In the genomic region with DNA sequence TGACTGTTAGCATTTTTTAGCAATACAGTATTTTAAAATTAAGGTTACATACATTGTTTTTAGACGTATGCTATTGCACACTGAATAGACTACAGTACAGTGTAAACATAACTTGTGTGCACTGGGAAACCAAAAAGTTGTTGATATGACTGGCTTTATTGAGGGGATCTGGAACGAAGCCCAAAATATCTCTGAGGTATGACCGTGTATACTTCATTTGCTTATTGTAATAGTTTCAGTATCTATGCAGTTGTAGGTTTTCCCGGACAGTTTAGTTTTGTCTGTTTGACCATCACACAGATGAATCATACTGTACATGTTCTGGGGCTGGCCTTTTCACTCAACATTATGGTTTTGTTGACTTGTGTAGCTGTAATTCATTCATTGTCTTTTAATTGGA, we compare ENCODE assay signal across 11 cellular contexts. TPM values are rescaled to one million over a fixed set of nuclear protein-coding genes. Genes with fewer than 3 reads are reported as not detected.
DNase-seq lines count a peak whose midpoint lies in the region; ATAC-seq and TF ChIP-seq lines count a peak whose summit lies in the region.
"Had no signal": no experiment of that assay in that cellular context is flagged by ENCODE, and none has a peak within 500 bp of the region (broad histone marks: within the 10 kb centered on the region; RNA-seq: fewer than 3 reads in every experiment).

No MANE protein-coding gene starts in this region.

- no peaks in the 10 kb centered on the region for H3K36me3 Mint-ChIP-seq in stimulated activated memory B cell treated with anti-CD40 and anti-IgM and Interleukin-4, amounts not matched to agents 10 μg/mL and 1 μg/mL and 100 μg/mL, for 72 hours
- peaks cover 11% of the 10 kb centered on the region for H3K36me3 Mint-ChIP-seq in Calu3 (ENCODE audit: insufficient read depth, unreplicated experiment)

- H3K9me3 Mint-ChIP-seq in stimulated activated memory B cell treated with anti-CD40 and anti-IgM and Interleukin-4, amounts not matched to agents 10 μg/mL and 1 μg/mL and 100 μg/mL, for 72 hours = no peaks in the 10 kb centered on the region
- no peaks in the 10 kb centered on the region for H3K9me3 Mint-ChIP-seq in Calu3 (ENCODE audit: low read depth, unreplicated experiment)

- peaks cover 10% of the 10 kb centered on the region for H3K4me1 Mint-ChIP-seq in stimulated activated memory B cell treated with anti-CD40 and anti-IgM and Interleukin-4, amounts not matched to agents 10 μg/mL and 1 μg/mL and 100 μg/mL, for 72 hours
- H3K4me1 Mint-ChIP-seq in Calu3 (ENCODE audit: low read depth, unreplicated experiment) = peaks cover 33% of the 10 kb centered on the region

- no peak for TF ChIP-seq CTCF in Calu3 (IDR thresholded peaks at IDR 0.05; ENCODE audit: unreplicated experiment)

- ATAC-seq in activated CD4-positive, CD25-positive, alpha-beta regulatory T cell treated with anti-CD3 and anti-CD28 coated beads, Interleukin-2, amount 50 U/mL, for 24 hours = peak; percentile 25 to 31
- peak; percentile 81 for ATAC-seq in HG02870 (IDR thresholded peaks at IDR 0.05; ENCODE audit: unreplicated experiment)
- ATAC-seq in stimulated activated memory B cell treated with anti-CD40 and anti-IgM and Interleukin-4, amounts not matched to agents 10 μg/mL and 1 μg/mL and 100 μg/mL, for 72 hours = peak; percentile 70

- H3K27ac Mint-ChIP-seq in stimulated activated memory B cell treated with anti-CD40 and anti-IgM and Interleukin-4, amounts not matched to agents 10 μg/mL and 1 μg/mL and 100 μg/mL, for 72 hours = no peak overlapping the region
- no peak overlapping the region for H3K27ac Mint-ChIP-seq in Calu3 (ENCODE audit: unreplicated experiment)

- CTCF ChIA-PET in Calu3 (lab: Charles Lee) = interaction anchor here (0.6 to 2.3 kb wide), 4 partner anchors 11 to 375 kb away, joined by 3 to 9 read pairs (median 5); partner anchors contain the start of genes CFB and EHMT2

- H3K4me3 Mint-ChIP-seq in stimulated activated memory B cell treated with anti-CD40 and anti-IgM and Interleukin-4, amounts not matched to agents 10 μg/mL and 1 μg/mL and 100 μg/mL, for 72 hours = no peak overlapping the region
- no peak overlapping the region for H3K4me3 Mint-ChIP-seq in Calu3 (ENCODE audit: low read depth, unreplicated experiment)

- no TSS peak for BruUV-seq in Calu3 (replicated peaks; lab: Mats Ljungman, UMichigan)

- peaks cover 10% of the 10 kb centered on the region for H3K27me3 Mint-ChIP-seq in stimulated activated memory B cell treated with anti-CD40 and anti-IgM and Interleukin-4, amounts not matched to agents 10 μg/mL and 1 μg/mL and 100 μg/mL, for 72 hours
- H3K27me3 Mint-ChIP-seq in Calu3 (ENCODE audit: unreplicated experiment) = no peaks in the 10 kb centered on the region

- no peak for DNase-seq in activated CD4-positive, CD25-positive, alpha-beta regulatory T cell treated with anti-CD3 and anti-CD28 coated beads, Interleukin-2, amount 50 U/mL, for 72 hours
- DNase-seq in RPMI7951 (ENCODE audit: low read depth) (peak; percentile 45), epidermal melanocyte (ENCODE audit: insufficient read length, low spot score) (no peak), superior temporal gyrus (ENCODE audit: extremely low spot score) (no peak), Calu3 (no peak)
- DNase-seq: NCI-H1092, posterior cingulate gyrus had no signal

- intact Hi-C loops in Calu3 (cut with micrococcal nuclease; ENCODE audit: unreplicated experiment) = no loop called here

RNA-seq across cellular contexts. Expression of gene ZBTB12, which starts 6.9 kb away (rescaled TPM):
- total RNA-seq in RPMI7951 (2014; rRNA removed; shearing (Covaris generic)) = 1.2 and 1.4 TPM in 2 replicates
- 22.6 and 28.1 TPM in 2 replicates for total RNA-seq in Calu3 (2022)

RNA-seq across cellular contexts. Expression of gene EHMT2, which starts 11.3 kb away (rescaled TPM):
- total RNA-seq in RPMI7951 (2014; rRNA removed; shearing (Covaris generic)) = 38.6 and 46.1 TPM in 2 replicates
- total RNA-seq in Calu3 (2022) = 131 and 138 TPM in 2 replicates

RNA-seq across cellular contexts. Expression of gene C2, which starts 18.7 kb away (rescaled TPM):
- total RNA-seq in RPMI7951 (2014; rRNA removed; shearing (Covaris generic)) = not detected in 2 replicates
- total RNA-seq in Calu3 (2022) = 5.0 and 6.3 TPM in 2 replicates

RNA-seq across cellular contexts. Expression of gene SLC44A4, which starts 30.0 kb away (rescaled TPM):
- 1.5 TPM in 1 of 2 replicates, not detected in the other for total RNA-seq in RPMI7951 (2014; rRNA removed; shearing (Covaris generic))
- 185 and 238 TPM in 2 replicates for total RNA-seq in Calu3 (2022)
- total RNA-seq: T-helper 2 cell treated with Interferon-gamma antibody and Interleukin-4, amounts not matched to agents 100 ng/mL and 5 ng/mL, for 36 hours had no signal

RNA-seq across cellular contexts. Expression of gene CFB, which starts 37.1 kb away (rescaled TPM):
- 0.72 and 1.8 TPM in 2 replicates for total RNA-seq in RPMI7951 (2014; rRNA removed; shearing (Covaris generic))
- total RNA-seq in Calu3 (2022) = 944 and 1,205 TPM in 2 replicates
- total RNA-seq: T-helper 2 cell treated with Interferon-gamma antibody and Interleukin-4, amounts not matched to agents 100 ng/mL and 5 ng/mL, for 36 hours had no signal

Comparison
In these comparisons a context has a peak if more than half of its experiments do, and no peak if none do; other contexts are left out.
1. ATAC-seq: peak in every context shown above with its lines; median percentile 81 in HG02870; 70 in stimulated activated memory B cell treated with anti-CD40 and anti-IgM and Interleukin-4, amounts not matched to agents 10 μg/mL and 1 μg/mL and 100 μg/mL, for 72 hours; 28 in activated CD4-positive, CD25-positive, alpha-beta regulatory T cell treated with anti-CD3 and anti-CD28 coated beads, Interleukin-2, amount 50 U/mL, for 24 hours.